In the genomic region with DNA sequence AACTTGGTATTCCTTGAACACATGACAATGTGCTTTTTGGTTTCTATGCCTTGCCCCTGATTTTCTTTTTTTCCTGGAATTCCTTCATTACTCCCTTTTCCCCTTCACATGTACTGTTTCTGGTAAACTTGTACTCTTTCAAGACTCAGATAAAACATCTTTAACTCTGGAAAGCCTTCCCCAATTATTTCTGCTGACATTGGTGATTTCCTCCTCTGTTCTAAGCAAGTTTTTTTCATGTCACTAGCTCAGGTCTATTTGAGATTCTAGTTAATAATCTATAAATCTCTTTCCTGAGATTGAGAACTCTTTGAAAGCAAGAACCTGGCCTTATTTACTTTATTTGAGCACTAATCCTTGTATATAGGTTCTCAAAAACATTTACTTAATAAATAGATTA, we compare ENCODE assay signal across 1 cellular context.
TF ChIP-seq lines count a peak whose summit lies in the region.

No MANE protein-coding gene starts in this region.

TF ChIP-seq in HepG2, 621 proteins besides CTCF, POLR2A, EP300 and RAD21:
- TF ChIP-seq MAFF (IDR thresholded peaks at IDR 0.05; ENCODE audit: low read depth, low read length) (peak; percentile 63), ZNF598 (CRISPR knock-in tag; IDR thresholded peaks at IDR 0.05; ENCODE audit: borderline replicate concordance) (no peak), MAFK (conservative IDR thresholded peaks at IDR 0.05 in 1 of 2, IDR thresholded peaks at IDR 0.05 in 1 of 2; ENCODE audit: low read length in 2 of 2) (peak; percentile 56 to 76)
